28 cellular contexts compared by ENCODE assay signal in genomic region chr4:43837604-43838003, GRCh38.
"Had no signal": no experiment of that assay in that cellular context is flagged by ENCODE, and none has a peak within 500 bp of the region (broad histone marks: within the 10 kb centered on the region; RNA-seq: fewer than 3 reads in every experiment).

No MANE protein-coding gene starts in this region.

- H3K4me1 ChIP-seq: colonic mucosa, esophagus muscularis mucosa, esophagus squamous epithelium, foreskin keratinocyte, gastrocnemius medialis, gastroesophageal sphincter, heart left ventricle, heart right ventricle had no signal

- FAIRE-seq: colon, endometrium, endothelial cell of umbilical vein, frontal cortex had no signal

- ATAC-seq: effector memory CD8-positive, alpha-beta T cell; esophagus mucosa; foreskin keratinocyte; gastrocnemius medialis; gastroesophageal sphincter; heart left ventricle; heart right ventricle had no signal

- DNase-seq: colonic mucosa; cortex of kidney; dermis blood vessel endothelial cell; dorsolateral prefrontal cortex; effector CD4-positive, alpha-beta T cell; effector CD8-positive, alpha-beta T cell; effector memory CD4-positive, alpha-beta T cell; effector memory CD8-positive, alpha-beta T cell; endodermal cell; erythroblast; esophagus squamous epithelium; foreskin fibroblast; foreskin melanocyte; gastrocnemius medialis; glutamatergic neuron; head of caudate nucleus; heart left ventricle; heart right ventricle had no signal

- H3K9me3 ChIP-seq: colonic mucosa, esophagus muscularis mucosa, esophagus squamous epithelium, gastrocnemius medialis, gastroesophageal sphincter, heart left ventricle, heart right ventricle had no signal

- H3K27me3 ChIP-seq: colonic mucosa, dorsolateral prefrontal cortex, esophagus muscularis mucosa, esophagus squamous epithelium, foreskin keratinocyte, gastrocnemius medialis, gastroesophageal sphincter, heart left ventricle, heart right ventricle had no signal

- H3K36me3 ChIP-seq: colonic mucosa, esophagus muscularis mucosa, esophagus squamous epithelium, gastrocnemius medialis, gastroesophageal sphincter, heart left ventricle, heart right ventricle had no signal

- H3K4me3 ChIP-seq: colonic mucosa, coronary artery, dorsolateral prefrontal cortex, esophagus muscularis mucosa, esophagus squamous epithelium, gastrocnemius medialis, gastroesophageal sphincter, heart left ventricle, heart right ventricle had no signal

- H3K27ac ChIP-seq: colonic mucosa, coronary artery, dorsolateral prefrontal cortex, epithelial cell of prostate, esophagus muscularis mucosa, esophagus squamous epithelium, foreskin keratinocyte, gastrocnemius medialis, gastroesophageal sphincter, heart left ventricle, heart right ventricle had no signal
